1 cellular context compared by ENCODE assay signal in the genomic region with DNA sequence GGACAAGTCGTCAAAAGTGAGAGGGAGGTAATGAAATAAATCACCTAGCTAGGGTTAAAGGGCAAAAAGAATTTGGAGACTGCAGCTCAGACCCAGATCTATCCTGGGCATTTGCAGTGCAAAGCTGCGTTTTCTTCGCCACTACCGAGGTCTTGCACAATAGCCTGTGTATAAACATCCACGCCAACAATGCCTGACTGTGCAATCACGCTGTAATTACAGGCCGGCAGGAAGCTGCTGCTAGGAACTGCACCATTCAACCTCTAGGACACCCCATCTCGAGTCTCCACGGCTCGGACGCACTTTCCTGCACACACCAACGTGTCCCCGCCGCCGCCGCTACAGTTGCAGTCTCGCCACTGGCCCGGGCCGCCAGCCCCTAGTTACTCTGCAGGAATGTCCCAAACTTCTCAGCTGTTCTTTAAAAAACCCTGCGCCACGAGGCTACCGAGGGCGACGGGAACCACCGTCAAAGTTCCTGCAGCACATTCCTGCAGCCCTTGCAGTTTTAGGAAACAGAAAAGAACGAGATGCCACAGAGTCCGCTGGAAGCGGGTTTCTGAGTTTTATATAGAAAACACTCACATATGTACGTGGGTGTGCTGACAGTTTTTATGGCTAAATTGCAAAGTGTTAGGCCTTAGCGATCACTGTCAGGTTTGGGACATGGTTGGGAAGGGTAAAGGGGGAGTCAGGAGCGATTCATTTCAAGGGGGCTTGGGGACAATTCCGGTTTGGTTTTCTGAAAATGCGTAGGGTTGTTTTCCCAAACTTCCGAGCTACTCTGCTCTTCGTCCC.
A peak's percentile ranks its signal among the peaks of the same experiment; 100 is the strongest.
TF ChIP-seq lines count a peak whose summit lies in the region.

No MANE protein-coding gene starts in this region.

TF ChIP-seq in K562, 482 proteins besides CTCF, POLR2A, EP300 and RAD21 (continued from another document):
- TF ChIP-seq, protein P1, sequence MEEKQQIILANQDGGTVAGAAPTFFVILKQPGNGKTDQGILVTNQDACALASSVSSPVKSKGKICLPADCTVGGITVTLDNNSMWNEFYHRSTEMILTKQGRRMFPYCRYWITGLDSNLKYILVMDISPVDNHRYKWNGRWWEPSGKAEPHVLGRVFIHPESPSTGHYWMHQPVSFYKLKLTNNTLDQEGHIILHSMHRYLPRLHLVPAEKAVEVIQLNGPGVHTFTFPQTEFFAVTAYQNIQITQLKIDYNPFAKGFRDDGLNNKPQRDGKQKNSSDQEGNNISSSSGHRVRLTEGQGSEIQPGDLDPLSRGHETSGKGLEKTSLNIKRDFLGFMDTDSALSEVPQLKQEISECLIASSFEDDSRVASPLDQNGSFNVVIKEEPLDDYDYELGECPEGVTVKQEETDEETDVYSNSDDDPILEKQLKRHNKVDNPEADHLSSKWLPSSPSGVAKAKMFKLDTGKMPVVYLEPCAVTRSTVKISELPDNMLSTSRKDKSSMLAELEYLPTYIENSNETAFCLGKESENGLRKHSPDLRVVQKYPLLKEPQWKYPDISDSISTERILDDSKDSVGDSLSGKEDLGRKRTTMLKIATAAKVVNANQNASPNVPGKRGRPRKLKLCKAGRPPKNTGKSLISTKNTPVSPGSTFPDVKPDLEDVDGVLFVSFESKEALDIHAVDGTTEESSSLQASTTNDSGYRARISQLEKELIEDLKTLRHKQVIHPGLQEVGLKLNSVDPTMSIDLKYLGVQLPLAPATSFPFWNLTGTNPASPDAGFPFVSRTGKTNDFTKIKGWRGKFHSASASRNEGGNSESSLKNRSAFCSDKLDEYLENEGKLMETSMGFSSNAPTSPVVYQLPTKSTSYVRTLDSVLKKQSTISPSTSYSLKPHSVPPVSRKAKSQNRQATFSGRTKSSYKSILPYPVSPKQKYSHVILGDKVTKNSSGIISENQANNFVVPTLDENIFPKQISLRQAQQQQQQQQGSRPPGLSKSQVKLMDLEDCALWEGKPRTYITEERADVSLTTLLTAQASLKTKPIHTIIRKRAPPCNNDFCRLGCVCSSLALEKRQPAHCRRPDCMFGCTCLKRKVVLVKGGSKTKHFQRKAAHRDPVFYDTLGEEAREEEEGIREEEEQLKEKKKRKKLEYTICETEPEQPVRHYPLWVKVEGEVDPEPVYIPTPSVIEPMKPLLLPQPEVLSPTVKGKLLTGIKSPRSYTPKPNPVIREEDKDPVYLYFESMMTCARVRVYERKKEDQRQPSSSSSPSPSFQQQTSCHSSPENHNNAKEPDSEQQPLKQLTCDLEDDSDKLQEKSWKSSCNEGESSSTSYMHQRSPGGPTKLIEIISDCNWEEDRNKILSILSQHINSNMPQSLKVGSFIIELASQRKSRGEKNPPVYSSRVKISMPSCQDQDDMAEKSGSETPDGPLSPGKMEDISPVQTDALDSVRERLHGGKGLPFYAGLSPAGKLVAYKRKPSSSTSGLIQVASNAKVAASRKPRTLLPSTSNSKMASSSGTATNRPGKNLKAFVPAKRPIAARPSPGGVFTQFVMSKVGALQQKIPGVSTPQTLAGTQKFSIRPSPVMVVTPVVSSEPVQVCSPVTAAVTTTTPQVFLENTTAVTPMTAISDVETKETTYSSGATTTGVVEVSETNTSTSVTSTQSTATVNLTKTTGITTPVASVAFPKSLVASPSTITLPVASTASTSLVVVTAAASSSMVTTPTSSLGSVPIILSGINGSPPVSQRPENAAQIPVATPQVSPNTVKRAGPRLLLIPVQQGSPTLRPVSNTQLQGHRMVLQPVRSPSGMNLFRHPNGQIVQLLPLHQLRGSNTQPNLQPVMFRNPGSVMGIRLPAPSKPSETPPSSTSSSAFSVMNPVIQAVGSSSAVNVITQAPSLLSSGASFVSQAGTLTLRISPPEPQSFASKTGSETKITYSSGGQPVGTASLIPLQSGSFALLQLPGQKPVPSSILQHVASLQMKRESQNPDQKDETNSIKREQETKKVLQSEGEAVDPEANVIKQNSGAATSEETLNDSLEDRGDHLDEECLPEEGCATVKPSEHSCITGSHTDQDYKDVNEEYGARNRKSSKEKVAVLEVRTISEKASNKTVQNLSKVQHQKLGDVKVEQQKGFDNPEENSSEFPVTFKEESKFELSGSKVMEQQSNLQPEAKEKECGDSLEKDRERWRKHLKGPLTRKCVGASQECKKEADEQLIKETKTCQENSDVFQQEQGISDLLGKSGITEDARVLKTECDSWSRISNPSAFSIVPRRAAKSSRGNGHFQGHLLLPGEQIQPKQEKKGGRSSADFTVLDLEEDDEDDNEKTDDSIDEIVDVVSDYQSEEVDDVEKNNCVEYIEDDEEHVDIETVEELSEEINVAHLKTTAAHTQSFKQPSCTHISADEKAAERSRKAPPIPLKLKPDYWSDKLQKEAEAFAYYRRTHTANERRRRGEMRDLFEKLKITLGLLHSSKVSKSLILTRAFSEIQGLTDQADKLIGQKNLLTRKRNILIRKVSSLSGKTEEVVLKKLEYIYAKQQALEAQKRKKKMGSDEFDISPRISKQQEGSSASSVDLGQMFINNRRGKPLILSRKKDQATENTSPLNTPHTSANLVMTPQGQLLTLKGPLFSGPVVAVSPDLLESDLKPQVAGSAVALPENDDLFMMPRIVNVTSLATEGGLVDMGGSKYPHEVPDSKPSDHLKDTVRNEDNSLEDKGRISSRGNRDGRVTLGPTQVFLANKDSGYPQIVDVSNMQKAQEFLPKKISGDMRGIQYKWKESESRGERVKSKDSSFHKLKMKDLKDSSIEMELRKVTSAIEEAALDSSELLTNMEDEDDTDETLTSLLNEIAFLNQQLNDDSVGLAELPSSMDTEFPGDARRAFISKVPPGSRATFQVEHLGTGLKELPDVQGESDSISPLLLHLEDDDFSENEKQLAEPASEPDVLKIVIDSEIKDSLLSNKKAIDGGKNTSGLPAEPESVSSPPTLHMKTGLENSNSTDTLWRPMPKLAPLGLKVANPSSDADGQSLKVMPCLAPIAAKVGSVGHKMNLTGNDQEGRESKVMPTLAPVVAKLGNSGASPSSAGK (IDR thresholded peaks at IDR 0.05) = peak; percentile 59
- TF ChIP-seq CEBPG (CRISPR knock-in tag; IDR thresholded peaks at IDR 0.05) = peak; percentile 97
- peak; percentile 98 for TF ChIP-seq CEBPG (tag; conservative IDR thresholded peaks at IDR 0.05 in 1 of 2, IDR thresholded peaks at IDR 0.05 in 1 of 2)
- TF ChIP-seq CEBPB (tag; IDR thresholded peaks at IDR 0.05) = peak; percentile 99
- TF ChIP-seq TEAD1 (CRISPR knock-in tag; IDR thresholded peaks at IDR 0.05) = peak in 1 of 2 experiments; percentile 83; a peak in 2 of 4 replicates
- TF ChIP-seq, protein P2, sequence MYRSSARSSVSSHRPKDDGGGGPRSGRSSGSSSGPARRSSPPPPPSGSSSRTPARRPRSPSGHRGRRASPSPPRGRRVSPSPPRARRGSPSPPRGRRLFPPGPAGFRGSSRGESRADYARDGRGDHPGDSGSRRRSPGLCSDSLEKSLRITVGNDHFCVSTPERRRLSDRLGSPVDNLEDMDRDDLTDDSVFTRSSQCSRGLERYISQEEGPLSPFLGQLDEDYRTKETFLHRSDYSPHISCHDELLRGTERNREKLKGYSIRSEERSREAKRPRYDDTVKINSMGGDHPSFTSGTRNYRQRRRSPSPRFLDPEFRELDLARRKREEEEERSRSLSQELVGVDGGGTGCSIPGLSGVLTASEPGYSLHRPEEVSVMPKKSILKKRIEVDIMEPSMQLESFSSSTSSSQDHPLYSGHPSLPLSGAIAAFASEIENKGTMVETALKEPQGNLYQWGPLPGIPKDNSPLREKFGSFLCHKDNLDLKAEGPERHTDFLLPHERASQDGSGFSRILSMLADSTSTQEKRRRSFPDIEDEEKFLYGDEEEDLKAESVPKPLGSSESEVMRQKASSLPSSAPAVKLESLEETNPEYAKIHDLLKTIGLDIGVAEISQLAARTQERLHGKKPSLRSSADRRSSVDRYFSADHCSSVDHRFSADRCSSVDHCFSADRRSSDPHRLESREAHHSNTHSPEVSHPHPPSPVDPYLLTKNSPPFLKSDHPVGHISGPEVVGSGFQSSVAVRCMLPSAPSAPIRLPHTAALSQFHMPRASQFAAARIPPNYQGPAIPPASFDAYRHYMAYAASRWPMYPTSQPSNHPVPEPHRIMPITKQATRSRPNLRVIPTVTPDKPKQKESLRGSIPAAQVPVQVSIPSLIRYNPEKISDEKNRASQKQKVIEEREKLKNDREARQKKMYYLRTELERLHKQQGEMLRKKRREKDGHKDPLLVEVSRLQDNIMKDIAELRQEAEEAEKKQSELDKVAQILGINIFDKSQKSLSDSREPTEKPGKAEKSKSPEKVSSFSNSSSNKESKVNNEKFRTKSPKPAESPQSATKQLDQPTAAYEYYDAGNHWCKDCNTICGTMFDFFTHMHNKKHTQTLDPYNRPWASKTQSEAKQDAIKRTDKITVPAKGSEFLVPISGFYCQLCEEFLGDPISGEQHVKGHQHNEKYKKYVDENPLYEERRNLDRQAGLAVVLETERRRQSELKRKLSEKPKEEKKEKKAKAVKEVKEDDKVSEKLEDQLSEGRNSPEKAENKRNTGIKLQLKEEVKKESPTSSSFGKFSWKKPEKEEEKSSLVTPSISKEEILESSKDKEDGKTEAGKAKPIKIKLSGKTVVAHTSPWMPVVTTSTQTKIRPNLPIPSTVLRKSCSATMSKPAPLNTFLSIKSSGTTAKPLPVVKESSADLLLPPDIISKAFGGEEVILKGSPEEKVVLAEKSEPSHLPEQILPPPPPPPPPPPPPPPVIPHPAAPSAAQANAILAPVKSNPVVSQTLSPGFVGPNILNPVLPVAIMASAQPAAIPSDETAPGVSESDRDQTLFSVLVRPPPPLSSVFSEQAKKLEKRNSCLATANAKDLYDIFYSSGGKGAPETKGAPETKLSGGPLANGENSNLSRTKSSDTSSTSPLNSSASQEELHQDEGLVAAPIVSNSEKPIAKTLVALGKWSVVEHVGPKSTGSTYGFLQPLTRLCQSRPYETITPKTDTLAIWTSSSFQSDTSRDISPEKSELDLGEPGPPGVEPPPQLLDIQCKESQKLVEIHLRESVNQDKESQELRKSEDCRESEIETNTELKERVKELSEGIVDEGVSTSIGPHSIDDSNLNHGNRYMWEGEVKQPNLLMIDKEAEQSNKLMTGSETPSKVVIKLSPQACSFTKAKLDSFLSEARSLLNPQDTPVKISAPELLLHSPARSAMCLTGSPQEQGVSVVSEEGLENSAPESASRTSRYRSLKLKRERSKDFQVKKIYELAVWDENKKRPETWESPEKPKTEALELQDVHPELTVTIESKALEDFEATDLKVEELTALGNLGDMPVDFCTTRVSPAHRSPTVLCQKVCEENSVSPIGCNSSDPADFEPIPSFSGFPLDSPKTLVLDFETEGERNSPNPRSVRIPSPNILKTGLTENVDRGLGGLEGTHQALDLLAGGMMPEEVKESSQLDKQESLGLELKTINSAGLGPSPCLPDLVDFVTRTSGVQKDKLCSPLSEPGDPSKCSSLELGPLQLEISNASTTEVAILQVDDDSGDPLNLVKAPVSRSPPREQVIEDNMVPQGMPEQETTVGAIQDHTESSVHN (IDR thresholded peaks at IDR 0.05; ENCODE audit: borderline replicate concordance in 1 of 2, low read depth in 1 of 2) = 0 out of 4 replicates have a peak, but pooled peaks of 1 of the 2 experiments have one; percentile 25
- peak; percentile 87 for TF ChIP-seq POLR2G (IDR thresholded peaks at IDR 0.05; ENCODE audit: low read depth, low read length)
- peak; percentile 65 for TF ChIP-seq TAF1 (IDR thresholded peaks at IDR 0.05; ENCODE audit: control insufficient read depth, extremely low read depth, insufficient read depth, low read length, severe bottlenecking)
- peak; percentile 66 for TF ChIP-seq MYC (IDR thresholded peaks at IDR 0.05; ENCODE audit: low read depth, low read length)
- TF ChIP-seq MYC (CRISPR knock-in tag; IDR thresholded peaks at IDR 0.05; ENCODE audit: borderline replicate concordance, low read depth) = peak; percentile 24; the same call in 1 of the 2 replicates
- peak; percentile 93 for TF ChIP-seq RBFOX2 (IDR thresholded peaks at IDR 0.05; ENCODE audit: low read depth, low read length)
- TF ChIP-seq SMAD4 (CRISPR knock-in tag; conservative IDR thresholded peaks at IDR 0.05) = peak; percentile 65
- peak; percentile 85 for TF ChIP-seq ATF7 (IDR thresholded peaks at IDR 0.05)
- TF ChIP-seq, protein P3, sequence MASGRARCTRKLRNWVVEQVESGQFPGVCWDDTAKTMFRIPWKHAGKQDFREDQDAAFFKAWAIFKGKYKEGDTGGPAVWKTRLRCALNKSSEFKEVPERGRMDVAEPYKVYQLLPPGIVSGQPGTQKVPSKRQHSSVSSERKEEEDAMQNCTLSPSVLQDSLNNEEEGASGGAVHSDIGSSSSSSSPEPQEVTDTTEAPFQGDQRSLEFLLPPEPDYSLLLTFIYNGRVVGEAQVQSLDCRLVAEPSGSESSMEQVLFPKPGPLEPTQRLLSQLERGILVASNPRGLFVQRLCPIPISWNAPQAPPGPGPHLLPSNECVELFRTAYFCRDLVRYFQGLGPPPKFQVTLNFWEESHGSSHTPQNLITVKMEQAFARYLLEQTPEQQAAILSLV (tag; IDR thresholded peaks at IDR 0.05) = peak; percentile 77
- TF ChIP-seq BCOR (IDR thresholded peaks at IDR 0.05) = 0 out of 2 replicates have a peak, but pooled peaks have one; percentile 15
- peak in 1 of 2 experiments; percentile 64; a peak in 1 of 4 replicates for TF ChIP-seq RCOR1 (IDR thresholded peaks at IDR 0.05; ENCODE audit: borderline replicate concordance in 1 of 2, low read depth in 2 of 2, low read length in 2 of 2)
- peak; percentile 76 for TF ChIP-seq EP400 (IDR thresholded peaks at IDR 0.05)
- TF ChIP-seq BACH1 (tag; IDR thresholded peaks at IDR 0.05) = peak; percentile 44; the same call in 1 of the 2 replicates
- TF ChIP-seq, protein P4, sequence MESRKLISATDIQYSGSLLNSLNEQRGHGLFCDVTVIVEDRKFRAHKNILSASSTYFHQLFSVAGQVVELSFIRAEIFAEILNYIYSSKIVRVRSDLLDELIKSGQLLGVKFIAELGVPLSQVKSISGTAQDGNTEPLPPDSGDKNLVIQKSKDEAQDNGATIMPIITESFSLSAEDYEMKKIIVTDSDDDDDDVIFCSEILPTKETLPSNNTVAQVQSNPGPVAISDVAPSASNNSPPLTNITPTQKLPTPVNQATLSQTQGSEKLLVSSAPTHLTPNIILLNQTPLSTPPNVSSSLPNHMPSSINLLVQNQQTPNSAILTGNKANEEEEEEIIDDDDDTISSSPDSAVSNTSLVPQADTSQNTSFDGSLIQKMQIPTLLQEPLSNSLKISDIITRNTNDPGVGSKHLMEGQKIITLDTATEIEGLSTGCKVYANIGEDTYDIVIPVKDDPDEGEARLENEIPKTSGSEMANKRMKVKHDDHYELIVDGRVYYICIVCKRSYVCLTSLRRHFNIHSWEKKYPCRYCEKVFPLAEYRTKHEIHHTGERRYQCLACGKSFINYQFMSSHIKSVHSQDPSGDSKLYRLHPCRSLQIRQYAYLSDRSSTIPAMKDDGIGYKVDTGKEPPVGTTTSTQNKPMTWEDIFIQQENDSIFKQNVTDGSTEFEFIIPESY (CRISPR knock-in tag; IDR thresholded peaks at IDR 0.05) = 0 out of 2 replicates have a peak, but pooled peaks have one; percentile 13
- TF ChIP-seq POLR2H (tag; IDR thresholded peaks at IDR 0.05; ENCODE audit: low read depth) = peak; percentile 75; the same call in 1 of the 2 replicates
- no peak for TF ChIP-seq ZNF143 (CRISPR knock-in tag; IDR thresholded peaks at IDR 0.05)
- no peak for TF ChIP-seq TCFL5 (CRISPR knock-in tag; conservative IDR thresholded peaks at IDR 0.05)
